24 cellular contexts compared by ENCODE assay signal in genomic region chr3:118097226-118097625, GRCh38.
"Had no signal": no experiment of that assay in that cellular context is flagged by ENCODE, and none has a peak within 500 bp of the region (broad histone marks: within the 10 kb centered on the region; RNA-seq: fewer than 3 reads in every experiment).

No MANE protein-coding gene starts in this region.

- DNase-seq: heart right ventricle; islet precursor cell; left ventricle myocardium inferior; naive thymus-derived CD8-positive, alpha-beta T cell; occipital lobe; psoas muscle; right lobe of liver; stimulated activated CD4-positive, alpha-beta T cell treated with anti-CD3 and anti-CD28 coated beads, Interleukin-4, amount 100 ng/mL, for 24 hours; stimulated activated naive CD4-positive, alpha-beta T cell; tibial artery; trophoblast cell; upper lobe of right lung had no signal

- H3K9ac ChIP-seq: parathyroid adenoma had no signal

- H3K36me3 ChIP-seq: heart right ventricle, left ventricle myocardium inferior, neutrophil, right lobe of liver, suprapubic skin, thoracic aorta, tibial artery, upper lobe of right lung had no signal

- H3K4me2 ChIP-seq: hepatocyte had no signal

- H3K4me3 ChIP-seq: heart right ventricle, hepatocyte, left ventricle myocardium inferior, lung, psoas muscle, right lobe of liver, suprapubic skin, thoracic aorta, tibial artery, upper lobe of right lung had no signal

- H3K4me1 ChIP-seq: parathyroid adenoma, psoas muscle, right lobe of liver, suprapubic skin, tibial artery, upper lobe of right lung had no signal

- H3K36me3 Mint-ChIP-seq: stimulated activated effector memory CD8-positive, alpha-beta T cell treated with anti-CD3 and anti-CD28 coated beads, Interleukin-12 subunit alpha, Interleukin-12 subunit beta, amount 100 ng/mL, for 72 hours had no signal

- H2AFZ ChIP-seq: hepatocyte, parathyroid adenoma had no signal

- FAIRE-seq: urothelium cell line had no signal

- H3K79me2 ChIP-seq: hepatocyte, parathyroid adenoma had no signal

- H3K27ac Mint-ChIP-seq: memory B cell; naive thymus-derived CD8-positive, alpha-beta T cell; nephron; stimulated activated effector memory CD8-positive, alpha-beta T cell treated with anti-CD3 and anti-CD28 coated beads, Interleukin-12 subunit alpha, Interleukin-12 subunit beta, amount 100 ng/mL, for 72 hours; stimulated activated naive CD8-positive, alpha-beta T cell treated with anti-CD3 and anti-CD28 coated beads, Interleukin-15, Interleukin-2, amounts not matched to agents 100 ng/mL and 50 ng/mL, for 24 hours had no signal

- H3K27me3 Mint-ChIP-seq: memory B cell; naive thymus-derived CD8-positive, alpha-beta T cell; stimulated activated naive CD8-positive, alpha-beta T cell treated with anti-CD3 and anti-CD28 coated beads, Interleukin-15, Interleukin-2, amounts not matched to agents 100 ng/mL and 50 ng/mL, for 24 hours had no signal

- H3K9me3 ChIP-seq: neutrophil, psoas muscle, right lobe of liver, thoracic aorta, upper lobe of right lung had no signal

- H3K4me1 Mint-ChIP-seq: memory B cell; naive thymus-derived CD8-positive, alpha-beta T cell; nephron; stimulated activated effector memory CD8-positive, alpha-beta T cell treated with anti-CD3 and anti-CD28 coated beads, Interleukin-12 subunit alpha, Interleukin-12 subunit beta, amount 100 ng/mL, for 72 hours had no signal

- H3K27me3 ChIP-seq: heart right ventricle, hepatocyte, neutrophil, right lobe of liver, suprapubic skin, tibial artery, upper lobe of right lung had no signal

- H3K27ac ChIP-seq: heart right ventricle, hepatocyte, left ventricle myocardium inferior, neutrophil, parathyroid adenoma, psoas muscle, right lobe of liver, suprapubic skin, thoracic aorta, tibial artery, upper lobe of right lung had no signal

- ATAC-seq: heart right ventricle; naive thymus-derived CD8-positive, alpha-beta T cell; psoas muscle; right lobe of liver; stimulated activated effector memory CD8-positive, alpha-beta T cell treated with anti-CD3 and anti-CD28 coated beads, Interleukin-12 subunit alpha, Interleukin-12 subunit beta, amount 100 ng/mL, for 72 hours; upper lobe of right lung had no signal

- H3K4me3 Mint-ChIP-seq: memory B cell; naive thymus-derived CD8-positive, alpha-beta T cell; nephron; neural crest cell; stimulated activated effector memory CD8-positive, alpha-beta T cell treated with anti-CD3 and anti-CD28 coated beads, Interleukin-12 subunit alpha, Interleukin-12 subunit beta, amount 100 ng/mL, for 72 hours; stimulated activated naive CD8-positive, alpha-beta T cell treated with anti-CD3 and anti-CD28 coated beads, Interleukin-15, Interleukin-2, amounts not matched to agents 100 ng/mL and 50 ng/mL, for 24 hours had no signal
